2 cellular contexts compared by ENCODE assay signal in the genomic region with DNA sequence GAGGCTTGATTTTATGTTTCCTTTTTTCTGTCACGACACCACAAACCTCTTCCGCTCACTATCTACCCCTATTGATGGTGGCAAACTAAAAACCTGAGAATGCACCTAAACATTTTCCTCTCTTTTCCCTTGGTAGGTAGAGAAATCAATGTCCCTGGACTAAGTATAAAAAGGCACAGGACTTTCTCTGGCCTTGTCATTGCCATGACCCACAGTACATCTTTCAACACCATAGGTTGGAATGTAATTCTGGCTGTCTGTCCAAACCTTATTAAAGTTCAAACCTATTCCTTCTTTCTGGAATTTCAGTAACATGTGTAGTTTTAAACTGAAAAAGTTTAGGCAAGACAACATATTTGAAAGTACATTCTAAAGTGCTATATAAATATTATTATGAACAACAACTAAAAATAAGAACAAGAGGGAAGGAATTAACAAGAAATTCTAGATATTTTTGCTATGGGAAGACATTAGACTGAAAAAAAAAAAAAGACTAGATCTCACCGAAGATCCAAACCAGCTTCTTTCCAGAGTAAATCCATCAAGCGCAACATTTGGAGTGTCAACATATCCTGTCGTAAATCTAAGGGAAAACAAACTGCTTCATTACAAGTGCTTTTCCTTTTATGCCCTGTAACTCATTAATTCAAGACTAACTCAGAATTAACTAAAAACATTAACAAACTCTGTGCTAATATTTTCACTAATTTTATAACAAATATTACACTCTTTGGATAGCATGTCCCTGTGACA.
TF ChIP-seq lines count a peak whose summit lies in the region.

No MANE protein-coding gene starts in this region.

TF ChIP-seq in GM12878, 131 proteins besides CTCF, POLR2A, EP300 and RAD21:
- TF ChIP-seq, protein P1, sequence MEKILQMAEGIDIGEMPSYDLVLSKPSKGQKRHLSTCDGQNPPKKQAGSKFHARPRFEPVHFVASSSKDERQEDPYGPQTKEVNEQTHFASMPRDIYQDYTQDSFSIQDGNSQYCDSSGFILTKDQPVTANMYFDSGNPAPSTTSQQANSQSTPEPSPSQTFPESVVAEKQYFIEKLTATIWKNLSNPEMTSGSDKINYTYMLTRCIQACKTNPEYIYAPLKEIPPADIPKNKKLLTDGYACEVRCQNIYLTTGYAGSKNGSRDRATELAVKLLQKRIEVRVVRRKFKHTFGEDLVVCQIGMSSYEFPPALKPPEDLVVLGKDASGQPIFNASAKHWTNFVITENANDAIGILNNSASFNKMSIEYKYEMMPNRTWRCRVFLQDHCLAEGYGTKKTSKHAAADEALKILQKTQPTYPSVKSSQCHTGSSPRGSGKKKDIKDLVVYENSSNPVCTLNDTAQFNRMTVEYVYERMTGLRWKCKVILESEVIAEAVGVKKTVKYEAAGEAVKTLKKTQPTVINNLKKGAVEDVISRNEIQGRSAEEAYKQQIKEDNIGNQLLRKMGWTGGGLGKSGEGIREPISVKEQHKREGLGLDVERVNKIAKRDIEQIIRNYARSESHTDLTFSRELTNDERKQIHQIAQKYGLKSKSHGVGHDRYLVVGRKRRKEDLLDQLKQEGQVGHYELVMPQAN (conservative IDR thresholded peaks at IDR 0.05): no peak
- TF ChIP-seq RFX5 (IDR thresholded peaks at IDR 0.05; ENCODE audit: low read depth, low read length) (no peak), POU2F2 (IDR thresholded peaks at IDR 0.05; ENCODE audit: borderline replicate concordance, low read depth, low read length) (no peak), MEF2A (IDR thresholded peaks at IDR 0.05; ENCODE audit: insufficient read depth, low read depth, low read length) (no peak), NFYA (IDR thresholded peaks at IDR 0.05; ENCODE audit: borderline replicate concordance, low read depth, low read length) (no peak), JUNB (IDR thresholded peaks at IDR 0.05) (no peak), TCF12 (IDR thresholded peaks at IDR 0.05; ENCODE audit: low read depth, low read length) (no peak), MXI1 (IDR thresholded peaks at IDR 0.05; ENCODE audit: low read depth, low read length) (no peak), CBFB (IDR thresholded peaks at IDR 0.05; ENCODE audit: low read depth) (no peak), SPI1 (IDR thresholded peaks at IDR 0.05; ENCODE audit: borderline replicate concordance, insufficient read depth, low read depth, low read length) (no peak), CREB1 (IDR thresholded peaks at IDR 0.05; ENCODE audit: low read depth) (no peak), RAD51 (IDR thresholded peaks at IDR 0.05) (no peak), SMAD1 (IDR thresholded peaks at IDR 0.05; ENCODE audit: low read depth, partially characterized antibody) (no peak), POLR2AphosphoS2 (IDR thresholded peaks at IDR 0.05; ENCODE audit: low read depth, low read length) (no peak), ATF7 (IDR thresholded peaks at IDR 0.05; ENCODE audit: low read depth) (no peak)
- TF ChIP-seq, protein P2, sequence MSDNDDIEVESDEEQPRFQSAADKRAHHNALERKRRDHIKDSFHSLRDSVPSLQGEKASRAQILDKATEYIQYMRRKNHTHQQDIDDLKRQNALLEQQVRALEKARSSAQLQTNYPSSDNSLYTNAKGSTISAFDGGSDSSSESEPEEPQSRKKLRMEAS (IDR thresholded peaks at IDR 0.05; ENCODE audit: low read depth, low read length): no peak
- TF ChIP-seq, protein P3, sequence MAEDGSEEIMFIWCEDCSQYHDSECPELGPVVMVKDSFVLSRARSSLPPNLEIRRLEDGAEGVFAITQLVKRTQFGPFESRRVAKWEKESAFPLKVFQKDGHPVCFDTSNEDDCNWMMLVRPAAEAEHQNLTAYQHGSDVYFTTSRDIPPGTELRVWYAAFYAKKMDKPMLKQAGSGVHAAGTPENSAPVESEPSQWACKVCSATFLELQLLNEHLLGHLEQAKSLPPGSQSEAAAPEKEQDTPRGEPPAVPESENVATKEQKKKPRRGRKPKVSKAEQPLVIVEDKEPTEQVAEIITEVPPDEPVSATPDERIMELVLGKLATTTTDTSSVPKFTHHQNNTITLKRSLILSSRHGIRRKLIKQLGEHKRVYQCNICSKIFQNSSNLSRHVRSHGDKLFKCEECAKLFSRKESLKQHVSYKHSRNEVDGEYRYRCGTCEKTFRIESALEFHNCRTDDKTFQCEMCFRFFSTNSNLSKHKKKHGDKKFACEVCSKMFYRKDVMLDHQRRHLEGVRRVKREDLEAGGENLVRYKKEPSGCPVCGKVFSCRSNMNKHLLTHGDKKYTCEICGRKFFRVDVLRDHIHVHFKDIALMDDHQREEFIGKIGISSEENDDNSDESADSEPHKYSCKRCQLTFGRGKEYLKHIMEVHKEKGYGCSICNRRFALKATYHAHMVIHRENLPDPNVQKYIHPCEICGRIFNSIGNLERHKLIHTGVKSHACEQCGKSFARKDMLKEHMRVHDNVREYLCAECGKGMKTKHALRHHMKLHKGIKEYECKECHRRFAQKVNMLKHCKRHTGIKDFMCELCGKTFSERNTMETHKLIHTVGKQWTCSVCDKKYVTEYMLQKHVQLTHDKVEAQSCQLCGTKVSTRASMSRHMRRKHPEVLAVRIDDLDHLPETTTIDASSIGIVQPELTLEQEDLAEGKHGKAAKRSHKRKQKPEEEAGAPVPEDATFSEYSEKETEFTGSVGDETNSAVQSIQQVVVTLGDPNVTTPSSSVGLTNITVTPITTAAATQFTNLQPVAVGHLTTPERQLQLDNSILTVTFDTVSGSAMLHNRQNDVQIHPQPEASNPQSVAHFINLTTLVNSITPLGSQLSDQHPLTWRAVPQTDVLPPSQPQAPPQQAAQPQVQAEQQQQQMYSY (CRISPR knock-in tag; IDR thresholded peaks at IDR 0.05): no peak
- TF ChIP-seq, protein P4, sequence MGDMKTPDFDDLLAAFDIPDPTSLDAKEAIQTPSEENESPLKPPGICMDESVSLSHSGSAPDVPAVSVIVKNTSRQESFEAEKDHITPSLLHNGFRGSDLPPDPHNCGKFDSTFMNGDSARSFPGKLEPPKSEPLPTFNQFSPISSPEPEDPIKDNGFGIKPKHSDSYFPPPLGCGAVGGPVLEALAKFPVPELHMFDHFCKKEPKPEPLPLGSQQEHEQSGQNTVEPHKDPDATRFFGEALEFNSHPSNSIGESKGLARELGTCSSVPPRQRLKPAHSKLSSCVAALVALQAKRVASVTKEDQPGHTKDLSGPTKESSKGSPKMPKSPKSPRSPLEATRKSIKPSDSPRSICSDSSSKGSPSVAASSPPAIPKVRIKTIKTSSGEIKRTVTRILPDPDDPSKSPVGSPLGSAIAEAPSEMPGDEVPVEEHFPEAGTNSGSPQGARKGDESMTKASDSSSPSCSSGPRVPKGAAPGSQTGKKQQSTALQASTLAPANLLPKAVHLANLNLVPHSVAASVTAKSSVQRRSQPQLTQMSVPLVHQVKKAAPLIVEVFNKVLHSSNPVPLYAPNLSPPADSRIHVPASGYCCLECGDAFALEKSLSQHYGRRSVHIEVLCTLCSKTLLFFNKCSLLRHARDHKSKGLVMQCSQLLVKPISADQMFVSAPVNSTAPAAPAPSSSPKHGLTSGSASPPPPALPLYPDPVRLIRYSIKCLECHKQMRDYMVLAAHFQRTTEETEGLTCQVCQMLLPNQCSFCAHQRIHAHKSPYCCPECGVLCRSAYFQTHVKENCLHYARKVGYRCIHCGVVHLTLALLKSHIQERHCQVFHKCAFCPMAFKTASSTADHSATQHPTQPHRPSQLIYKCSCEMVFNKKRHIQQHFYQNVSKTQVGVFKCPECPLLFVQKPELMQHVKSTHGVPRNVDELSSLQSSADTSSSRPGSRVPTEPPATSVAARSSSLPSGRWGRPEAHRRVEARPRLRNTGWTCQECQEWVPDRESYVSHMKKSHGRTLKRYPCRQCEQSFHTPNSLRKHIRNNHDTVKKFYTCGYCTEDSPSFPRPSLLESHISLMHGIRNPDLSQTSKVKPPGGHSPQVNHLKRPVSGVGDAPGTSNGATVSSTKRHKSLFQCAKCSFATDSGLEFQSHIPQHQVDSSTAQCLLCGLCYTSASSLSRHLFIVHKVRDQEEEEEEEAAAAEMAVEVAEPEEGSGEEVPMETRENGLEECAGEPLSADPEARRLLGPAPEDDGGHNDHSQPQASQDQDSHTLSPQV (IDR thresholded peaks at IDR 0.05): no peak

TF ChIP-seq in HepG2, 621 proteins besides CTCF, POLR2A, EP300 and RAD21:
- TF ChIP-seq NPAS2 (CRISPR knock-in tag; IDR thresholded peaks at IDR 0.05; ENCODE audit: borderline replicate concordance) (no peak), CBX5 (CRISPR knock-in tag; IDR thresholded peaks at IDR 0.05; ENCODE audit: borderline replicate concordance) (no peak)
- TF ChIP-seq, protein P5, sequence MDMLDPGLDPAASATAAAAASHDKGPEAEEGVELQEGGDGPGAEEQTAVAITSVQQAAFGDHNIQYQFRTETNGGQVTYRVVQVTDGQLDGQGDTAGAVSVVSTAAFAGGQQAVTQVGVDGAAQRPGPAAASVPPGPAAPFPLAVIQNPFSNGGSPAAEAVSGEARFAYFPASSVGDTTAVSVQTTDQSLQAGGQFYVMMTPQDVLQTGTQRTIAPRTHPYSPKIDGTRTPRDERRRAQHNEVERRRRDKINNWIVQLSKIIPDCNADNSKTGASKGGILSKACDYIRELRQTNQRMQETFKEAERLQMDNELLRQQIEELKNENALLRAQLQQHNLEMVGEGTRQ (IDR thresholded peaks at IDR 0.05; ENCODE audit: low read depth, low read length): no peak
- TF ChIP-seq, protein P5 (CRISPR knock-in tag; IDR thresholded peaks at IDR 0.05; ENCODE audit: borderline replicate concordance): no peak
- TF ChIP-seq, protein P6, sequence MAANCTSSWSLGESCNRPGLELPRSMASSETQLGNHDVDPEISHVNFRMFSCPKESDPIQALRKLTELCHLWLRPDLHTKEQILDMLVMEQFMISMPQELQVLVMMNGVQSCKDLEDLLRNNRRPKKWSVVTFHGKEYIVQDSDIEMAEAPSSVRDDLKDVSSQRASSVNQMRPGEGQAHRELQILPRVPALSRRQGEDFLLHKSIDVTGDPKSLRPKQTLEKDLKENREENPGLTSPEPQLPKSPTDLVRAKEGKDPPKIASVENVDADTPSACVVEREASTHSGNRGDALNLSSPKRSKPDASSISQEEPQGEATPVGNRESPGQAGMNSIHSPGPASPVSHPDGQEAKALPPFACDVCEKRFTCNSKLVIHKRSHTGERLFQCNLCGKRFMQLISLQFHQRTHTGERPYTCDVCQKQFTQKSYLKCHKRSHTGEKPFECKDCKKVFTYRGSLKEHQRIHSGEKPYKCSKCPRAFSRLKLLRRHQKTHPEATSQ (CRISPR knock-in tag; IDR thresholded peaks at IDR 0.05; ENCODE audit: borderline replicate concordance): no peak
